29 cellular contexts compared by ENCODE assay signal in genomic region chr2:26986576-26986975, GRCh38.
"Had no signal": no experiment of that assay in that cellular context is flagged by ENCODE, and none has a peak within 500 bp of the region (broad histone marks: within the 10 kb centered on the region; RNA-seq: fewer than 3 reads in every experiment).

No MANE protein-coding gene starts in this region.

- H3K4me1 Mint-ChIP-seq: activated naive CD4-positive, alpha-beta T cell treated with anti-CD3 and anti-CD28 coated beads, Interleukin-2, amount 10 ng/mL, durations not matched to agents 7 days and 5 days; central memory CD8-positive, alpha-beta T cell; naive B cell; nephron progenitor cell; stimulated activated effector memory CD8-positive, alpha-beta T cell treated with anti-CD3 and anti-CD28 coated beads, Interleukin-12 subunit alpha, Interleukin-12 subunit beta, amount 100 ng/mL, for 72 hours had no signal

- DNase-seq: activated CD4-positive, alpha-beta memory T cell treated with anti-CD3 and anti-CD28 coated beads for 36 hours; activated CD4-positive, alpha-beta T cell treated with anti-CD3 and anti-CD28 coated beads for 48 hours; activated CD8-positive, alpha-beta memory T cell treated with anti-CD3 and anti-CD28 coated beads, Interleukin-2, amount 50 U/mL, for 48 hours; activated gamma-delta T cell; activated naive CD4-positive, alpha-beta T cell treated with anti-CD3 and anti-CD28 coated beads, Interleukin-2, amount 10 ng/mL, durations not matched to agents 7 days and 5 days; activated naive CD8-positive, alpha-beta T cell treated with anti-CD3 and anti-CD28 coated beads, Interleukin-2, amount 10 ng/mL, durations not matched to agents 7 days and 5 days; activated T-cell treated with anti-CD3 and anti-CD28 coated beads, Interleukin-2, amount 50 U/mL, for 24 hours; amniotic stem cell; endodermal cell; foreskin fibroblast; head of caudate nucleus; left ventricle myocardium inferior; naive B cell; nephron progenitor cell; retina; small intestine; stimulated activated CD4-positive, alpha-beta T cell treated with anti-CD3 and anti-CD28 coated beads, Interleukin-4, amount 100 ng/mL, for 24 hours; trophoblast cell had no signal

- H3K4me3 ChIP-seq: left ventricle myocardium inferior, lung, thoracic aorta had no signal

- H3K36me3 ChIP-seq: left ventricle myocardium inferior, neutrophil, thoracic aorta had no signal

- H3K27ac ChIP-seq: left ventricle myocardium inferior, neutrophil, thoracic aorta, VCaP had no signal

- H3K9me3 Mint-ChIP-seq: activated CD4-positive, alpha-beta memory T cell treated with anti-CD3 and anti-CD28 coated beads for 36 hours; activated naive CD4-positive, alpha-beta T cell treated with anti-CD3 and anti-CD28 coated beads, Interleukin-2, amount 10 ng/mL, durations not matched to agents 7 days and 5 days; activated naive CD8-positive, alpha-beta T cell treated with anti-CD3 and anti-CD28 coated beads, Interleukin-2, amount 10 ng/mL, durations not matched to agents 7 days and 5 days; activated T-cell treated with anti-CD3 and anti-CD28 coated beads, Interleukin-2, amount 50 U/mL, for 24 hours; central memory CD8-positive, alpha-beta T cell; dendritic cell treated with granulocyte-macrophage colony-stimulating factor and Interleukin-4, amounts not matched to agents 40 ng/mL and 50 ng/mL, for 4 days; endodermal cell; naive B cell; nephron progenitor cell; stimulated activated effector memory CD8-positive, alpha-beta T cell treated with anti-CD3 and anti-CD28 coated beads, Interleukin-12 subunit alpha, Interleukin-12 subunit beta, amount 100 ng/mL, for 72 hours; stimulated activated naive CD8-positive, alpha-beta T cell treated with anti-CD3 and anti-CD28 coated beads, Interleukin-15, Interleukin-2, amounts not matched to agents 100 ng/mL and 50 ng/mL, for 24 hours had no signal

- H3K27ac Mint-ChIP-seq: activated CD4-positive, alpha-beta memory T cell treated with anti-CD3 and anti-CD28 coated beads for 36 hours; activated naive CD4-positive, alpha-beta T cell treated with anti-CD3 and anti-CD28 coated beads, Interleukin-2, amount 10 ng/mL, durations not matched to agents 7 days and 5 days; activated naive CD8-positive, alpha-beta T cell treated with anti-CD3 and anti-CD28 coated beads, Interleukin-2, amount 10 ng/mL, durations not matched to agents 7 days and 5 days; activated T-cell treated with anti-CD3 and anti-CD28 coated beads, Interleukin-2, amount 50 U/mL, for 24 hours; dendritic cell treated with granulocyte-macrophage colony-stimulating factor and Interleukin-4, amounts not matched to agents 40 ng/mL and 50 ng/mL, for 4 days; endodermal cell; nephron progenitor cell; progenitor cell of endocrine pancreas; stimulated activated effector memory CD8-positive, alpha-beta T cell treated with anti-CD3 and anti-CD28 coated beads, Interleukin-12 subunit alpha, Interleukin-12 subunit beta, amount 100 ng/mL, for 72 hours; stimulated activated naive CD8-positive, alpha-beta T cell treated with anti-CD3 and anti-CD28 coated beads, Interleukin-15, Interleukin-2, amounts not matched to agents 100 ng/mL and 50 ng/mL, for 24 hours had no signal

- ATAC-seq: esophagus mucosa; sciatic nerve; stimulated activated effector memory CD8-positive, alpha-beta T cell treated with anti-CD3 and anti-CD28 coated beads, Interleukin-12 subunit alpha, Interleukin-12 subunit beta, amount 100 ng/mL, for 72 hours had no signal

- H3K9me3 ChIP-seq: left ventricle myocardium inferior, neutrophil, thoracic aorta had no signal

- H3K27me3 Mint-ChIP-seq: activated CD4-positive, alpha-beta memory T cell treated with anti-CD3 and anti-CD28 coated beads for 36 hours; activated T-cell treated with anti-CD3 and anti-CD28 coated beads, Interleukin-2, amount 50 U/mL, for 24 hours; central memory CD8-positive, alpha-beta T cell; progenitor cell of endocrine pancreas; stimulated activated naive CD8-positive, alpha-beta T cell treated with anti-CD3 and anti-CD28 coated beads, Interleukin-15, Interleukin-2, amounts not matched to agents 100 ng/mL and 50 ng/mL, for 24 hours had no signal

- H3K36me3 Mint-ChIP-seq: activated CD4-positive, alpha-beta memory T cell treated with anti-CD3 and anti-CD28 coated beads for 36 hours; activated naive CD4-positive, alpha-beta T cell treated with anti-CD3 and anti-CD28 coated beads, Interleukin-2, amount 10 ng/mL, durations not matched to agents 7 days and 5 days; activated naive CD8-positive, alpha-beta T cell treated with anti-CD3 and anti-CD28 coated beads, Interleukin-2, amount 10 ng/mL, durations not matched to agents 7 days and 5 days; naive B cell had no signal

- H3K4me3 Mint-ChIP-seq: activated CD4-positive, alpha-beta memory T cell treated with anti-CD3 and anti-CD28 coated beads for 36 hours; activated naive CD4-positive, alpha-beta T cell treated with anti-CD3 and anti-CD28 coated beads, Interleukin-2, amount 10 ng/mL, durations not matched to agents 7 days and 5 days; activated naive CD8-positive, alpha-beta T cell treated with anti-CD3 and anti-CD28 coated beads, Interleukin-2, amount 10 ng/mL, durations not matched to agents 7 days and 5 days; activated T-cell treated with anti-CD3 and anti-CD28 coated beads, Interleukin-2, amount 50 U/mL, for 24 hours; central memory CD8-positive, alpha-beta T cell; dendritic cell treated with granulocyte-macrophage colony-stimulating factor and Interleukin-4, amounts not matched to agents 40 ng/mL and 50 ng/mL, for 4 days; endodermal cell; naive B cell; nephron progenitor cell; stimulated activated effector memory CD8-positive, alpha-beta T cell treated with anti-CD3 and anti-CD28 coated beads, Interleukin-12 subunit alpha, Interleukin-12 subunit beta, amount 100 ng/mL, for 72 hours; stimulated activated naive CD8-positive, alpha-beta T cell treated with anti-CD3 and anti-CD28 coated beads, Interleukin-15, Interleukin-2, amounts not matched to agents 100 ng/mL and 50 ng/mL, for 24 hours had no signal
